In the genomic region with DNA sequence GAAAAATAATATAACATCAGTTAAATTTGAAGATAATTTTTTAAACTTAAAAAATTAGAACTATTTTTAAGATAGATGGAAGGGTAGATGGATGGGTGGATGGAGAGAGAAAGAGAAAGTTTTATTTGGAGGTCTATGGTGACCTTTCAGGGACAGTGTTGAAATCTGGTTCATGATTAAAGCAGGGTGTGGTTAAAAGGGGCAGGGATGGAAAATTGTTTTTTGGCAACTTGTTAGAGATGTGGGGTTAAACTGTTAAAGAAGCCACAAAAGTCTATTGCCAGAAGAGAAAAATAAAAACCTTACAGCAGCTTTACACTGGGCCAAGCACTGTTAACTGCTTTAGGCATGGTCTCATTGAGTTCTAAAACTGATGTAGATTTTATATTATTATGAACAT, we compare ENCODE assay signal across 13 cellular contexts.
DNase-seq lines count a peak whose midpoint lies in the region; ATAC-seq and TF ChIP-seq lines count a peak whose summit lies in the region.
"Had no signal": no experiment of that assay in that cellular context is flagged by ENCODE, and none has a peak within 500 bp of the region (broad histone marks: within the 10 kb centered on the region; RNA-seq: fewer than 3 reads in every experiment).

No MANE protein-coding gene starts in this region.

- H3K27ac ChIP-seq in ACC112 (ENCODE audit: low read depth, low read length), result no peak overlapping the region
- H3K27ac ChIP-seq: BLaER1 had no signal

- no peaks in the 10 kb centered on the region for H3K27me3 ChIP-seq in ACC112 (ENCODE audit: insufficient read depth, low read length)
- H3K27me3 ChIP-seq: BLaER1 had no signal

- no peaks in the 10 kb centered on the region for H3K79me2 ChIP-seq in ACC112 (ENCODE audit: control insufficient read depth, insufficient read depth, low read length, unreplicated experiment)

- H3K36me3 ChIP-seq in ACC112 (ENCODE audit: insufficient read depth, low read length), result no peaks in the 10 kb centered on the region
- H3K36me3 ChIP-seq: BLaER1 had no signal

- DNase-seq in M059J (ENCODE audit: low read depth), result peak; percentile 8
- DNase-seq in fibroblast of mammary gland (ENCODE audit: low read depth), result peak; percentile 32
- no peak for DNase-seq in sciatic nerve (ENCODE audit: low spot score)
- no peak for DNase-seq in globus pallidus (ENCODE audit: low spot score)
- DNase-seq: AML-193; CD8-positive, alpha-beta memory T cell; H7 had no signal

- TF ChIP-seq CTCF in fibroblast of mammary gland (conservative IDR thresholded peaks at IDR 0.05; ENCODE audit: control insufficient read depth, insufficient read depth, low read depth, low read length), result no peak

- H2AFZ ChIP-seq in ACC112 (ENCODE audit: low read length, unreplicated experiment), result peak overlapping the region; percentile 6
- H2AFZ ChIP-seq: GM23338 had no signal

- intact Hi-C loops in sciatic nerve (cut with DNase I), result no loop called here

- ATAC-seq in sciatic nerve (peak; percentile 80), GM19351 (IDR thresholded peaks at IDR 0.05; ENCODE audit: unreplicated experiment) (no peak), HG03095 (IDR thresholded peaks at IDR 0.05; ENCODE audit: unreplicated experiment) (no peak)
- ATAC-seq: GM12878, GM23338 had no signal

- H3K4me3 ChIP-seq in ACC112 (ENCODE audit: low read depth, low read length), result no peak overlapping the region
- H3K4me3 ChIP-seq in fibroblast of mammary gland (ENCODE audit: control insufficient read depth, low read depth, low read length), result no peak overlapping the region
- H3K4me3 ChIP-seq: BLaER1, GM12878, GM23338 had no signal

- H3K4me1 ChIP-seq in ACC112 (ENCODE audit: control insufficient read depth, insufficient read depth, low read length, unreplicated experiment), result no peaks in the 10 kb centered on the region
- H3K4me1 ChIP-seq: BLaER1 had no signal

Comparison
In these comparisons a context has a peak if more than half of its experiments do, and no peak if none do; other contexts are left out.
1. DNase-seq: peak in M059J (single experiment) and fibroblast of mammary gland (single experiment); none in sciatic nerve (single experiment) and globus pallidus (single experiment).